Comparison of ENCODE assay signal across 27 cellular contexts in genomic region chr9:135353935-135354334, GRCh38.
"Had no signal": no experiment of that assay in that cellular context is flagged by ENCODE, and none has a peak within 500 bp of the region (broad histone marks: within the 10 kb centered on the region; RNA-seq: fewer than 3 reads in every experiment).

No MANE protein-coding gene starts in this region.

- H3K36me3 Mint-ChIP-seq: immature natural killer cell; naive thymus-derived CD8-positive, alpha-beta T cell; stimulated activated memory B cell treated with anti-CD40 and anti-IgM and Interleukin-4, amounts not matched to agents 10 μg/mL and 1 μg/mL and 100 μg/mL, for 72 hours had no signal

- H3K27ac ChIP-seq: lower lobe of right lung, ovary, right atrium auricular region, right lobe of liver, stomach, testis, thyroid gland, transverse colon, upper lobe of left lung, vagina had no signal

- H3K9me3 ChIP-seq: lower lobe of right lung, ovary, right atrium auricular region, right lobe of liver, stomach, testis, thyroid gland, transverse colon, upper lobe of left lung, vagina had no signal

- H3K4me1 Mint-ChIP-seq: immature natural killer cell; naive thymus-derived CD8-positive, alpha-beta T cell; stimulated activated memory B cell treated with anti-CD40 and anti-IgM and Interleukin-4, amounts not matched to agents 10 μg/mL and 1 μg/mL and 100 μg/mL, for 72 hours had no signal

- H3K4me3 Mint-ChIP-seq: immature natural killer cell; naive thymus-derived CD8-positive, alpha-beta T cell; nephron; neural crest cell; stimulated activated memory B cell treated with anti-CD40 and anti-IgM and Interleukin-4, amounts not matched to agents 10 μg/mL and 1 μg/mL and 100 μg/mL, for 72 hours had no signal

- H3K27ac Mint-ChIP-seq: immature natural killer cell; naive thymus-derived CD8-positive, alpha-beta T cell; nephron; progenitor cell of endocrine pancreas; stimulated activated memory B cell treated with anti-CD40 and anti-IgM and Interleukin-4, amounts not matched to agents 10 μg/mL and 1 μg/mL and 100 μg/mL, for 72 hours had no signal

- H3K27me3 ChIP-seq: ovary, right atrium auricular region, right lobe of liver, testis, thyroid gland, upper lobe of left lung, vagina had no signal

- H3K4me2 ChIP-seq: smooth muscle cell had no signal

- ATAC-seq: left lobe of liver; lower lobe of right lung; naive thymus-derived CD8-positive, alpha-beta T cell; right lobe of liver; stimulated activated memory B cell treated with anti-CD40 and anti-IgM and Interleukin-4, amounts not matched to agents 10 μg/mL and 1 μg/mL and 100 μg/mL, for 72 hours; stimulated activated naive CD8-positive, alpha-beta T cell treated with anti-CD3 and anti-CD28 coated beads, Interleukin-15, Interleukin-2, amounts not matched to agents 100 U/mL and 50 U/mL, for 24 hours had no signal

- H3K4me1 ChIP-seq: lower lobe of right lung, right atrium auricular region, right lobe of liver, stomach, testis, thyroid gland, transverse colon, upper lobe of left lung, vagina had no signal

- DNase-seq: hypothalamus; immature natural killer cell; kidney; lower lobe of right lung; mammary epithelial cell; mesenchymal stem cell; naive thymus-derived CD8-positive, alpha-beta T cell; ovary; right lobe of liver; stimulated activated CD4-positive, alpha-beta T cell treated with anti-CD3 and anti-CD28 coated beads, Interleukin-1b, Interleukin-23, amount 100 ng/mL, for 48 hours; stimulated activated CD4-positive, alpha-beta T cell treated with anti-CD3 and anti-CD28 coated beads, Interleukin-2, amount 100 ng/mL, for 48 hours; stimulated activated CD4-positive, alpha-beta T cell treated with anti-CD3 and anti-CD28 coated beads, Interleukin-4, amount 100 ng/mL, for 4 hours; stimulated activated CD8-positive, alpha-beta memory T cell treated with anti-CD3 and anti-CD28 coated beads, Interleukin-4, amount 100 ng/mL, for 48 hours; stimulated activated naive CD8-positive, alpha-beta T cell treated with anti-CD3 and anti-CD28 coated beads, Interleukin-15, Interleukin-2, amounts not matched to agents 100 U/mL and 50 U/mL, for 24 hours; stomach; testis; thyroid gland; transverse colon had no signal

- H3K9me3 Mint-ChIP-seq: immature natural killer cell; naive thymus-derived CD8-positive, alpha-beta T cell; nephron; neural crest cell; stimulated activated memory B cell treated with anti-CD40 and anti-IgM and Interleukin-4, amounts not matched to agents 10 μg/mL and 1 μg/mL and 100 μg/mL, for 72 hours had no signal
